ENCODE assay signal across 8 cellular contexts in the genomic region with DNA sequence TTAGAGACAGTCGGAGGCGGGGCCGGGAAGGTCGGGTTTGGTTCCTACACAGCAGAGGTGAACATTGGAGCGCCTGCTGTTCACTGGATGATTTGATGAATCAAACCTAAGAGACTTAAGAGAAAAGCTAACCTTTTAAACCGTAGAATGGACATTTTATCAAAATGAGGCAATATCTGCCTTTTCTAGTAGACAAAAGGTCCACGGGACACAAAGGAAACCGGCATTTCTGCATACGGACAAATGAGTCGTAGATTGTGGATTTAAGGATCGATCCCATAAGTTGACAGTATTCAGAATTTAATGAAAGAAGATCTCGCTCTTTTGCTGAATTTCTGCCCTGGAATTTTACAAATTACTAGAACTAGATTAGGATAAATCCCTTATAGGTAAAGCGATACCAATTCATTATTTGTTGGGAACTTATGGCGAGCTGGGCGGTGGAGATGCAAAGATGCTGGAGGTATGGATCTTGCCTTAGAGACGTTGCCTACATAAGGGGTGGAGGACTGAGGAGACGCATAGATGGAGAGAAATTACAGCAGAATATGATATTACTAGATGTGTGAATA. TPM values are rescaled to one million over a fixed set of nuclear protein-coding genes. Genes with fewer than 3 reads are reported as not detected.
A peak's percentile ranks its signal among the peaks of the same experiment; 100 is the strongest.
DNase-seq lines count a peak whose midpoint lies in the region; ATAC-seq and TF ChIP-seq lines count a peak whose summit lies in the region.

No MANE protein-coding gene starts in this region.

- peak overlapping the region; percentile 95 for H3K9ac ChIP-seq in SK-N-MC (ENCODE audit: insufficient read length)

- no peaks in the 10 kb centered on the region for H3K9me3 ChIP-seq in SK-N-MC (ENCODE audit: low read depth, low read length)

- DNase-seq in H7 (peak; percentile 37), SK-N-MC (ENCODE audit: low read depth, low spot score) (no peak), fibroblast of the aortic adventitia (ENCODE audit: low read depth) (no peak), skeletal muscle cell (ENCODE audit: low read depth) (no peak), D341Med (ENCODE audit: low spot score) (no peak), NCI-H82 (lab: John Stamatoyannopoulos, UW) (no peak), HK-2 (ENCODE audit: unreplicated experiment) (no peak)

- ATAC-seq in GM19397 (IDR thresholded peaks at IDR 0.05; ENCODE audit: unreplicated experiment): no peak

- H3K36me3 ChIP-seq in H7 (replicated peaks; ENCODE audit: control insufficient read depth, insufficient read depth, low read length) (peaks cover 18% of the 10 kb centered on the region), SK-N-MC (ENCODE audit: insufficient read depth, low read length) (peaks cover 32% of the 10 kb centered on the region)

- peak overlapping the region; percentile 98; the same call in 1 of the 2 replicates for H3K27ac ChIP-seq in SK-N-MC

- no peaks in the 10 kb centered on the region for H3K27me3 ChIP-seq in H7 (ENCODE audit: control insufficient read depth, insufficient read depth, low read length)

- TF ChIP-seq CTCF in fibroblast of the aortic adventitia (IDR thresholded peaks at IDR 0.05; ENCODE audit: insufficient read depth, low read length): no peak

- peak overlapping the region; percentile 98 for H3K4me3 ChIP-seq in H7 (ENCODE audit: insufficient read depth, low read depth, low read length)
- H3K4me3 ChIP-seq in SK-N-MC: peak overlapping the region; percentile 88
- peak overlapping the region; percentile 95 for H3K4me3 ChIP-seq in fibroblast of the aortic adventitia (ENCODE audit: low read depth, low read length)
- peak overlapping the region; percentile 96 for H3K4me3 ChIP-seq in skeletal muscle cell (ENCODE audit: low read depth, low read length)

RNA-seq across cellular contexts. Expression of a gene that starts 0.4 kb away (rescaled TPM):
- total RNA-seq in H7 (2014; rRNA removed; shearing (Covaris generic)): 39.9 and 44.8 TPM in 2 replicates
- total RNA-seq in fibroblast of the aortic adventitia (ENCODE audit: low replicate concordance): 28.0 and 30.1 TPM in 2 replicates

RNA-seq across cellular contexts. Expression of a gene that starts 0.8 kb away (rescaled TPM):
- total RNA-seq in H7 (2014; rRNA removed; shearing (Covaris generic)): 0.26 and 4.6 TPM in 2 replicates
- total RNA-seq in fibroblast of the aortic adventitia (ENCODE audit: low replicate concordance): 0.27 TPM in 1 of 2 replicates, not detected in the other

RNA-seq across cellular contexts. Expression of a gene that starts 27.7 kb away (rescaled TPM):
- 129 and 153 TPM in 2 replicates for total RNA-seq in H7 (2014; rRNA removed; shearing (Covaris generic))
- 46.4 and 156 TPM in 2 replicates for total RNA-seq in fibroblast of the aortic adventitia (ENCODE audit: low replicate concordance)

RNA-seq across cellular contexts. Expression of a gene that starts 52.4 kb away (rescaled TPM):
- 90.6 and 120 TPM in 2 replicates for total RNA-seq in H7 (2014; rRNA removed; shearing (Covaris generic))
- total RNA-seq in fibroblast of the aortic adventitia (ENCODE audit: low replicate concordance): 98.1 and 99.3 TPM in 2 replicates
